ENCODE assay signal across 13 cellular contexts in the genomic region with DNA sequence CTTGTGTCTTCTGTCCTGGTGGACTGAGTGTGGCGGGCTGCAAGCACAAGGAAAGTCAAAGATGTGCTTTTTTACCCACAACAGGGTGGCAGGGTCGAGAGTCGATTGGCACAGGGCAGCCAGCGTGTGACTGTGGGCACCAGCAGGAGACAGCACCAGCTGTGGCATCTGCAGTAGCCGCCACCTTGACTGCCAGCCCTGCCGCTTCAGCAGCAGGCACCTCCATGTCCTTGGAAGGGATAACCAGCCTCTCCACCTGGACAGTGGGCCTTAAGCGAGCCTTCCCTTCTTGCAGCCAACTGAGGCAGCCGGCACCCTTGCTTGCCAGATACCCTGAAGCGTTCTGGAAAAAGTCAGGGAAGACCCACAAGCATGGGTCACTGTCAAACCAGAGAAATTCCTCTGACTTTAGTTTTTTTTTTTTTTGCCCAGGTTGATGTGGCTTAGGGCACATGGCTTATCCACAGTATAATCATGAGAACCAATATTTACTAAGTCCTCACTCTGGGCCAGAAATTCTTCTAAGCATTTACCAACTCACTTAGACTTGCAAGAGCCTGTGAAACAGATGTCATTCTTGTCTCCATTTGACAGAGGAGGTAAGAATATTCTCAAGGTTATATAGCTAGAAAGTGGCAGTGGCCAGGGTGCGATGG.
DNase-seq lines count a peak whose midpoint lies in the region; ATAC-seq and TF ChIP-seq lines count a peak whose summit lies in the region.
"Had no signal": no experiment of that assay in that cellular context is flagged by ENCODE, and none has a peak within 500 bp of the region (broad histone marks: within the 10 kb centered on the region; RNA-seq: fewer than 3 reads in every experiment).

No MANE protein-coding gene starts in this region.

- H3K4me3 ChIP-seq in iPS-18a (ENCODE audit: low read length), result no peak overlapping the region

- no peaks in the 10 kb centered on the region for H3K27me3 Mint-ChIP-seq in stimulated activated naive CD8-positive, alpha-beta T cell treated with anti-CD3 and anti-CD28 coated beads, Interleukin-15, amount 100 ng/mL, for 72 hours
- H3K27me3 Mint-ChIP-seq: CD4-positive, CD25-positive, alpha-beta regulatory T cell had no signal

- no peaks in the 10 kb centered on the region for H3K36me3 ChIP-seq in iPS-18a (ENCODE audit: control insufficient read depth, low read depth, low read length)

- peak; percentile 11 for ATAC-seq in stimulated activated naive CD8-positive, alpha-beta T cell treated with anti-CD3 and anti-CD28 coated beads, Interleukin-15, amount 100 ng/mL, for 72 hours
- ATAC-seq in stimulated activated naive CD8-positive, alpha-beta T cell treated with anti-CD3 and anti-CD28 coated beads, Interleukin-15, Interleukin-2, amounts not matched to agents 100 U/mL and 50 U/mL, for 24 hours, result no peak
- no peak for ATAC-seq in HG03039 (IDR thresholded peaks at IDR 0.05; ENCODE audit: unreplicated experiment)
- no peak for ATAC-seq in HG03565 (IDR thresholded peaks at IDR 0.05; ENCODE audit: unreplicated experiment)

- POLR2A ChIA-PET in RWPE1 (lab: Yijun Ruan, JAX; ENCODE audit: low non-redundant PET), result no interaction called here

- peaks cover 25% of the 10 kb centered on the region for H3K4me1 ChIP-seq in iPS-18a (ENCODE audit: control insufficient read depth, low read depth, low read length)

- no peaks in the 10 kb centered on the region for H3K9me3 ChIP-seq in iPS-18a (ENCODE audit: control insufficient read depth, low read depth, low read length)

- TF ChIP-seq CTCF in RWPE1 (conservative IDR thresholded peaks at IDR 0.05; ENCODE audit: low read depth), result no peak

- no peaks in the 10 kb centered on the region for H3K27me3 ChIP-seq in iPS-18a (ENCODE audit: control insufficient read depth, insufficient read depth, low read length)

- peak overlapping the region; percentile 74 for H3K27ac ChIP-seq in RWPE1
- H3K27ac ChIP-seq in iPS-18a (ENCODE audit: low read length), result peak overlapping the region; percentile 12

- no peak overlapping the region for H3K27ac Mint-ChIP-seq in stimulated activated naive CD8-positive, alpha-beta T cell treated with anti-CD3 and anti-CD28 coated beads, Interleukin-15, amount 100 ng/mL, for 72 hours
- H3K27ac Mint-ChIP-seq: activated naive CD4-positive, alpha-beta T cell treated with anti-CD3 and anti-CD28 coated beads for 36 hours; CD4-positive, CD25-positive, alpha-beta regulatory T cell had no signal

- DNase-seq in stimulated activated naive CD8-positive, alpha-beta T cell treated with anti-CD3 and anti-CD28 coated beads, Interleukin-15, amount 100 ng/mL, for 72 hours, result no peak
- DNase-seq in stimulated activated naive CD8-positive, alpha-beta T cell treated with anti-CD3 and anti-CD28 coated beads, Interleukin-15, Interleukin-2, amounts not matched to agents 100 U/mL and 50 U/mL, for 24 hours, result no peak
- DNase-seq in RWPE1 (ENCODE audit: low spot score), result no peak
- DNase-seq in GM19238 (ENCODE audit: insufficient read length, low spot score), result no peak
- no peak for DNase-seq in NCI-H1417 treated with DMSO at 0.1 percent for 48 hours (lab: John Stamatoyannopoulos, UW)
- DNase-seq: activated CD4-positive, alpha-beta T cell treated with anti-CD3 and anti-CD28 coated beads for 1 hour; effector CD8-positive, alpha-beta T cell had no signal

- H3K4me3 Mint-ChIP-seq in stimulated activated naive CD8-positive, alpha-beta T cell treated with anti-CD3 and anti-CD28 coated beads, Interleukin-15, amount 100 ng/mL, for 72 hours, result no peak overlapping the region
- H3K4me3 Mint-ChIP-seq: activated naive CD4-positive, alpha-beta T cell treated with anti-CD3 and anti-CD28 coated beads for 36 hours; CD4-positive, CD25-positive, alpha-beta regulatory T cell; immature natural killer cell had no signal

- H3K9ac ChIP-seq in iPS-18a (ENCODE audit: low read length), result peak overlapping the region; percentile 30

- peaks cover 19% of the 10 kb centered on the region for H3K4me1 Mint-ChIP-seq in stimulated activated naive CD8-positive, alpha-beta T cell treated with anti-CD3 and anti-CD28 coated beads, Interleukin-15, amount 100 ng/mL, for 72 hours
- H3K4me1 Mint-ChIP-seq: immature natural killer cell had no signal

- CTCF ChIA-PET in RWPE1 (lab: Yijun Ruan, JAX), result interaction anchor here (0.6 to 0.7 kb wide), 2 partner anchors 104 to 142 kb away, joined by 3 to 4 read pairs; no protein-coding TSS in a partner anchor

- H3K9me3 Mint-ChIP-seq in stimulated activated naive CD8-positive, alpha-beta T cell treated with anti-CD3 and anti-CD28 coated beads, Interleukin-15, amount 100 ng/mL, for 72 hours, result no peaks in the 10 kb centered on the region
- H3K9me3 Mint-ChIP-seq: activated naive CD4-positive, alpha-beta T cell treated with anti-CD3 and anti-CD28 coated beads for 36 hours; CD4-positive, CD25-positive, alpha-beta regulatory T cell; immature natural killer cell had no signal
